9 cellular contexts compared by ENCODE assay signal in genomic region chr16:14186954-14187306, GRCh38.
DNase-seq lines count a peak whose midpoint lies in the region; ATAC-seq, FAIRE-seq and TF ChIP-seq lines count a peak whose summit lies in the region.
"Had no signal": no experiment of that assay in that cellular context is flagged by ENCODE, and none has a peak within 500 bp of the region (broad histone marks: within the 10 kb centered on the region; RNA-seq: fewer than 3 reads in every experiment).

No MANE protein-coding gene starts in this region.

- H3K4me3 Mint-ChIP-seq in effector memory CD8-positive, alpha-beta T cell = no peak overlapping the region
- H3K4me3 Mint-ChIP-seq: immature natural killer cell had no signal

- H3K27me3 ChIP-seq in HUES48 (ENCODE audit: control insufficient read depth, insufficient read depth, low read length) (no peaks in the 10 kb centered on the region), brain microvascular endothelial cell (replicated peaks) (no peaks in the 10 kb centered on the region), kidney epithelial cell (ENCODE audit: control insufficient read depth, insufficient read depth, low read length) (no peaks in the 10 kb centered on the region)

- TF ChIP-seq POLR2A in H54 (IDR thresholded peaks at IDR 0.05; ENCODE audit: low read depth, low read length) (no peak), GM12891 (IDR thresholded peaks at IDR 0.05; ENCODE audit: low read depth, low read length) (no peak)

- no peak overlapping the region for H3K27ac Mint-ChIP-seq in effector memory CD8-positive, alpha-beta T cell
- H3K27ac Mint-ChIP-seq: immature natural killer cell had no signal

- DNase-seq in brain microvascular endothelial cell (no peak), kidney epithelial cell (ENCODE audit: low read depth) (no peak), hippocampal formation (lab: John Stamatoyannopoulos, UW) (no peak), H54 (ENCODE audit: insufficient read length, low spot score) (no peak), GM12891 (ENCODE audit: insufficient read length, low spot score) (no peak)
- no peak for DNase-seq in effector memory CD8-positive, alpha-beta T cell
- DNase-seq: immature natural killer cell had no signal

- H3K36me3 ChIP-seq in HUES48 (ENCODE audit: control insufficient read depth, insufficient read depth, low read length) (no peaks in the 10 kb centered on the region), brain microvascular endothelial cell (replicated peaks) (no peaks in the 10 kb centered on the region), kidney epithelial cell (ENCODE audit: control insufficient read depth, insufficient read depth, low read length) (no peaks in the 10 kb centered on the region)

- peaks cover 2 to 4% of the 10 kb centered on the region in 2 donors for H3K4me1 Mint-ChIP-seq in effector memory CD8-positive, alpha-beta T cell (ENCODE audit: low read depth in 2 of 2)
- H3K4me1 Mint-ChIP-seq: immature natural killer cell had no signal

- peaks cover 29% of the 10 kb centered on the region for H3K4me1 ChIP-seq in HUES48 (ENCODE audit: control insufficient read depth, insufficient read depth, low read length)

- no peak overlapping the region for H3K4me3 ChIP-seq in HUES48 (ENCODE audit: low read depth, low read length)
- H3K4me3 ChIP-seq in brain microvascular endothelial cell (ENCODE audit: low read depth, low read length) = peak overlapping the region; percentile 50
- peak overlapping the region; percentile 37 for H3K4me3 ChIP-seq in kidney epithelial cell (ENCODE audit: low read depth, low read length)
- peak overlapping the region; percentile 12 to 28 (median 19) for H3K4me3 ChIP-seq in skin epidermis

- H3K9ac ChIP-seq in HUES48 (ENCODE audit: low read depth, low read length) = no peak overlapping the region

- no peaks in the 10 kb centered on the region for H3K9me3 ChIP-seq in HUES48 (ENCODE audit: control insufficient read depth, insufficient read depth, low read length)

- ATAC-seq in effector memory CD8-positive, alpha-beta T cell (replicated peaks) = no peak

- no peaks in the 10 kb centered on the region for H3K27me3 Mint-ChIP-seq in effector memory CD8-positive, alpha-beta T cell

- H3K27ac ChIP-seq in HUES48 (ENCODE audit: low read depth, low read length) (peak overlapping the region; percentile 39), brain microvascular endothelial cell (peak overlapping the region; percentile 37), skin epidermis (peak overlapping the region in 18 of 21 experiments; percentile 26 to 85 (median 55))

- in situ Hi-C loops in brain microvascular endothelial cell (cut with HindIII; ENCODE audit: low pct_ligation_motif_present, low sequenced_read_pairs) = no loop called here

- FAIRE-seq in H54 (lab: Jason Lieb, UNC) = no peak
- no peak for FAIRE-seq in GM12891 (lab: Jason Lieb, UNC)

- TF ChIP-seq CTCF in brain microvascular endothelial cell (IDR thresholded peaks at IDR 0.05; ENCODE audit: low read depth, low read length, missing control alignments) = no peak
- TF ChIP-seq CTCF in kidney epithelial cell (IDR thresholded peaks at IDR 0.05; ENCODE audit: insufficient read depth, low read length, poor library complexity, severe bottlenecking) = no peak

- H3K9me3 Mint-ChIP-seq in effector memory CD8-positive, alpha-beta T cell = no peaks in the 10 kb centered on the region
- H3K9me3 Mint-ChIP-seq: immature natural killer cell had no signal

- H3K36me3 Mint-ChIP-seq in effector memory CD8-positive, alpha-beta T cell (ENCODE audit: insufficient read depth) = no peaks in the 10 kb centered on the region
- H3K36me3 Mint-ChIP-seq: immature natural killer cell had no signal

TF ChIP-seq in GM12891, 5 proteins besides CTCF, POLR2A, EP300 and RAD21:
- TF ChIP-seq TAF1 (IDR thresholded peaks at IDR 0.05; ENCODE audit: low read depth, low read length) (no peak), SPI1 (IDR thresholded peaks at IDR 0.05; ENCODE audit: low read depth, low read length) (no peak), POU2F2 (IDR thresholded peaks at IDR 0.05; ENCODE audit: low read depth, low read length) (no peak), POLR2AphosphoS5 (IDR thresholded peaks at IDR 0.05; ENCODE audit: low read depth, low read length) (no peak), PAX5 (IDR thresholded peaks at IDR 0.05; ENCODE audit: insufficient read depth, low read length, severe bottlenecking) (no peak)
